In genomic region chrX:46244451-46244850, GRCh38 we compare ENCODE assay signal across 28 cellular contexts.
"Had no signal": no experiment of that assay in that cellular context is flagged by ENCODE, and none has a peak within 500 bp of the region (broad histone marks: within the 10 kb centered on the region; RNA-seq: fewer than 3 reads in every experiment).

No MANE protein-coding gene starts in this region.

- H3K36me3 ChIP-seq: adrenal gland, brain microvascular endothelial cell, SJCRH30 had no signal

- H3K4me3 ChIP-seq: adrenal gland, SJCRH30 had no signal

- DNase-seq: activated CD4-positive, alpha-beta memory T cell treated with anti-CD3 and anti-CD28 coated beads for 36 hours; activated CD4-positive, alpha-beta T cell treated with anti-CD3 and anti-CD28 coated beads, Interleukin-2, amount 10 ng/mL, durations not matched to agents 7 days and 5 days; activated CD4-positive, CD25-positive, alpha-beta regulatory T cell; activated CD8-positive, alpha-beta memory T cell treated with anti-CD3 and anti-CD28 coated beads for 24 hours; activated gamma-delta T cell; activated naive CD4-positive, alpha-beta T cell treated with anti-CD3 and anti-CD28 coated beads for 36 hours; activated T-cell treated with anti-CD3 and anti-CD28 coated beads for 4 hours; activated T-cell treated with anti-CD3 and anti-CD28 coated beads, Interleukin-2, amount 50 U/mL, for 48 hours; adrenal gland; anterior cingulate cortex; brain microvascular endothelial cell; Karpas-422; NCI-H1105 treated with DMSO at 0.1 percent for 48 hours; NCI-H1436 treated with DMSO at 0.1 percent for 48 hours; NCI-H187; NCI-H2081; NCI-H510A treated with DMSO at 0.1 percent for 48 hours; NCI-H69; NK-92 treated with Interleukin-12 subunit alpha and Interleukin-12 subunit beta, amount 100 ng/mL, for 24 hours; Right ventricle myocardium superior; SJCRH30; SK-N-SH; T-helper 1 cell had no signal

- H3K9me3 ChIP-seq: adrenal gland, SJCRH30 had no signal

- H3K27ac Mint-ChIP-seq: activated CD4-positive, alpha-beta memory T cell treated with anti-CD3 and anti-CD28 coated beads for 36 hours; activated CD4-positive, alpha-beta T cell treated with anti-CD3 and anti-CD28 coated beads, Interleukin-2, amount 10 ng/mL, durations not matched to agents 7 days and 5 days; activated naive CD4-positive, alpha-beta T cell treated with anti-CD3 and anti-CD28 coated beads for 36 hours; activated naive CD8-positive, alpha-beta T cell; activated T-helper 17 cell treated with anti-CD3 and anti-CD28 coated beads, Interleukin-2, amount 50 U/mL, for 72 hours had no signal

- H3K36me3 Mint-ChIP-seq: activated CD4-positive, alpha-beta memory T cell treated with anti-CD3 and anti-CD28 coated beads for 36 hours; activated naive CD8-positive, alpha-beta T cell had no signal

- H3K9me3 Mint-ChIP-seq: activated CD4-positive, alpha-beta memory T cell treated with anti-CD3 and anti-CD28 coated beads for 36 hours; activated naive CD4-positive, alpha-beta T cell treated with anti-CD3 and anti-CD28 coated beads for 36 hours; activated T-helper 17 cell treated with anti-CD3 and anti-CD28 coated beads, Interleukin-2, amount 50 U/mL, for 72 hours had no signal

- H3K4me3 Mint-ChIP-seq: activated CD4-positive, alpha-beta memory T cell treated with anti-CD3 and anti-CD28 coated beads for 36 hours; activated CD4-positive, alpha-beta T cell treated with anti-CD3 and anti-CD28 coated beads, Interleukin-2, amount 10 ng/mL, durations not matched to agents 7 days and 5 days; activated naive CD4-positive, alpha-beta T cell treated with anti-CD3 and anti-CD28 coated beads for 36 hours; activated naive CD8-positive, alpha-beta T cell; activated T-helper 17 cell treated with anti-CD3 and anti-CD28 coated beads, Interleukin-2, amount 50 U/mL, for 72 hours had no signal

- H3K4me1 Mint-ChIP-seq: activated CD4-positive, alpha-beta T cell treated with anti-CD3 and anti-CD28 coated beads, Interleukin-2, amount 10 ng/mL, durations not matched to agents 7 days and 5 days; activated T-helper 17 cell treated with anti-CD3 and anti-CD28 coated beads, Interleukin-2, amount 50 U/mL, for 72 hours had no signal

- H3K27ac ChIP-seq: adrenal gland, brain microvascular endothelial cell, RWPE1, SJCRH30, VCaP had no signal

- H3K4me1 ChIP-seq: adrenal gland, SJCRH30 had no signal

- H3K4me2 ChIP-seq: SK-N-SH had no signal

- H3K27me3 Mint-ChIP-seq: activated CD4-positive, alpha-beta memory T cell treated with anti-CD3 and anti-CD28 coated beads for 36 hours; activated CD4-positive, alpha-beta T cell treated with anti-CD3 and anti-CD28 coated beads, Interleukin-2, amount 10 ng/mL, durations not matched to agents 7 days and 5 days; activated naive CD8-positive, alpha-beta T cell; activated T-helper 17 cell treated with anti-CD3 and anti-CD28 coated beads, Interleukin-2, amount 50 U/mL, for 72 hours had no signal

- ATAC-seq: activated T-helper 17 cell treated with anti-CD3 and anti-CD28 coated beads, Interleukin-2, amount 50 U/mL, for 72 hours; Panc1 had no signal

- H3K27me3 ChIP-seq: brain microvascular endothelial cell, SJCRH30 had no signal

- H3K9ac ChIP-seq: SK-N-SH had no signal
